1 cellular context compared by ENCODE assay signal in the genomic region with DNA sequence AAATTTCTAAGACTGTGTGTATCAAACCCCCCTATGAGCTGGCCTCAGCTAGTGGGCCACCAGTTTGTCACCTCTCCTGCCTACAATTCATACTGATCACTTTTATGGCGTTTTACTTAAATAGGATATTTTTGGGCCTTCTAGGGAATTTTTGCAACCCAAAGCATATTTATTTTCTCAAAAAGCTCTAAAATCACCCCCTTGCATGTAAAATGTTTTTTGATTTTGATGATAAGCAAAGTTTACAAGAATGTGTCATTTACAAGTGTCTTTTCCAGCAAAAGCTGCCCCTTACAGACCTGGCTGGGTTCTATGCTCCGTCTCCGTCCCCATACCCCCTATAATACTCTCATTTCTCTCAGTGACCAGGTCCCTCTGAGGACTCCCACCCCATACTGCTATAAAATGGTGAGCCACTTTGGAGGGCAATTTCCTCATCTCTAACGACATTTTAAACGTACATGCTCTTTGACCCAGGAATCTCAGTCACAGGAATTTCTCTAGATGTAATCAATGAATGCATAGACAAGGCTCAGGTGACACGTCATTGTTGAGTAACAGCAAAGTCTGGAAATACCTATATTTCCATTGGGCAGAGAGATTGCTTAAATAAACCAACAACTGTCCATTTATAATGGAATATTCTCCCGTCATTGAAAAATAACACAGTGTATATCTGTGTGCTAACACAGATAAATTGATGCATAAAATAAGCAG.
A peak's percentile ranks its signal among the peaks of the same experiment; 100 is the strongest.
TF ChIP-seq lines count a peak whose summit lies in the region.

No MANE protein-coding gene starts in this region.

TF ChIP-seq in HepG2, 621 proteins besides CTCF, POLR2A, EP300 and RAD21 (continued from another document and continues in another):
- TF ChIP-seq ZNF800 (CRISPR knock-in tag; IDR thresholded peaks at IDR 0.05) (no peak), ZNF607 (CRISPR knock-in tag; IDR thresholded peaks at IDR 0.05; ENCODE audit: borderline replicate concordance) (no peak), ZNF180 (CRISPR knock-in tag; IDR thresholded peaks at IDR 0.05; ENCODE audit: borderline replicate concordance, low read depth) (no peak), ZNF780A (CRISPR knock-in tag; IDR thresholded peaks at IDR 0.05) (no peak), ZNF256 (CRISPR knock-in tag; conservative IDR thresholded peaks at IDR 0.05) (no peak), SRSF4 (IDR thresholded peaks at IDR 0.05; ENCODE audit: low read depth, low read length, poor library complexity, severe bottlenecking) (no peak), TAF15 (IDR thresholded peaks at IDR 0.05; ENCODE audit: low read depth, low read length, poor library complexity, severe bottlenecking) (no peak), ZNF20 (CRISPR knock-in tag; IDR thresholded peaks at IDR 0.05) (no peak), ZNF121 (CRISPR knock-in tag; IDR thresholded peaks at IDR 0.05) (no peak), HNRNPH1 (optimal IDR thresholded peaks at IDR 0.05; ENCODE audit: low read depth, low read length) (no peak), U2AF1 (optimal IDR thresholded peaks at IDR 0.05; ENCODE audit: low read depth, low read length) (no peak), JARID2 (CRISPR knock-in tag; IDR thresholded peaks at IDR 0.05; ENCODE audit: insufficient replicate concordance) (no peak), ZBTB3 (CRISPR knock-in tag; IDR thresholded peaks at IDR 0.05; ENCODE audit: borderline replicate concordance, low read depth) (no peak), ZEB1 (IDR thresholded peaks at IDR 0.05; ENCODE audit: insufficient replicate concordance, low read depth) (peak; percentile 29), ZNF879 (CRISPR knock-in tag; IDR thresholded peaks at IDR 0.05) (no peak), ZNF124 (CRISPR knock-in tag; IDR thresholded peaks at IDR 0.05) (no peak), ZNF318 (CRISPR knock-in tag; IDR thresholded peaks at IDR 0.05) (no peak), KLF15 (CRISPR knock-in tag; IDR thresholded peaks at IDR 0.05; ENCODE audit: borderline replicate concordance) (no peak), MIXL1 (CRISPR knock-in tag; IDR thresholded peaks at IDR 0.05) (0 out of 2 replicates have a peak, but pooled peaks have one; percentile 10), U2AF2 (IDR thresholded peaks at IDR 0.05; ENCODE audit: low read depth, low read length) (no peak), ZNF639 (CRISPR knock-in tag; conservative IDR thresholded peaks at IDR 0.05) (no peak), SNAPC4 (CRISPR knock-in tag; IDR thresholded peaks at IDR 0.05) (no peak), BRCA1 (CRISPR knock-in tag; IDR thresholded peaks at IDR 0.05) (no peak), ZNF784 (CRISPR knock-in tag; IDR thresholded peaks at IDR 0.05; ENCODE audit: borderline replicate concordance) (no peak), CBFB (CRISPR knock-in tag; IDR thresholded peaks at IDR 0.05) (no peak)
- TF ChIP-seq, protein P1, sequence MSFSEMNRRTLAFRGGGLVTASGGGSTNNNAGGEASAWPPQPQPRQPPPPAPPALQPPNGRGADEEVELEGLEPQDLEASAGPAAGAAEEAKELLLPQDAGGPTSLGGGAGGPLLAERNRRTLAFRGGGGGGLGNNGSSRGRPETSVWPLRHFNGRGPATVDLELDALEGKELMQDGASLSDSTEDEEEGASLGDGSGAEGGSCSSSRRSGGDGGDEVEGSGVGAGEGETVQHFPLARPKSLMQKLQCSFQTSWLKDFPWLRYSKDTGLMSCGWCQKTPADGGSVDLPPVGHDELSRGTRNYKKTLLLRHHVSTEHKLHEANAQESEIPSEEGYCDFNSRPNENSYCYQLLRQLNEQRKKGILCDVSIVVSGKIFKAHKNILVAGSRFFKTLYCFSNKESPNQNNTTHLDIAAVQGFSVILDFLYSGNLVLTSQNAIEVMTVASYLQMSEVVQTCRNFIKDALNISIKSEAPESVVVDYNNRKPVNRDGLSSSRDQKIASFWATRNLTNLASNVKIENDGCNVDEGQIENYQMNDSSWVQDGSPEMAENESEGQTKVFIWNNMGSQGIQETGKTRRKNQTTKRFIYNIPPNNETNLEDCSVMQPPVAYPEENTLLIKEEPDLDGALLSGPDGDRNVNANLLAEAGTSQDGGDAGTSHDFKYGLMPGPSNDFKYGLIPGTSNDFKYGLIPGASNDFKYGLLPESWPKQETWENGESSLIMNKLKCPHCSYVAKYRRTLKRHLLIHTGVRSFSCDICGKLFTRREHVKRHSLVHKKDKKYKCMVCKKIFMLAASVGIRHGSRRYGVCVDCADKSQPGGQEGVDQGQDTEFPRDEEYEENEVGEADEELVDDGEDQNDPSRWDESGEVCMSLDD (CRISPR knock-in tag; IDR thresholded peaks at IDR 0.05; ENCODE audit: borderline replicate concordance), result no peak
- TF ChIP-seq, protein P2, sequence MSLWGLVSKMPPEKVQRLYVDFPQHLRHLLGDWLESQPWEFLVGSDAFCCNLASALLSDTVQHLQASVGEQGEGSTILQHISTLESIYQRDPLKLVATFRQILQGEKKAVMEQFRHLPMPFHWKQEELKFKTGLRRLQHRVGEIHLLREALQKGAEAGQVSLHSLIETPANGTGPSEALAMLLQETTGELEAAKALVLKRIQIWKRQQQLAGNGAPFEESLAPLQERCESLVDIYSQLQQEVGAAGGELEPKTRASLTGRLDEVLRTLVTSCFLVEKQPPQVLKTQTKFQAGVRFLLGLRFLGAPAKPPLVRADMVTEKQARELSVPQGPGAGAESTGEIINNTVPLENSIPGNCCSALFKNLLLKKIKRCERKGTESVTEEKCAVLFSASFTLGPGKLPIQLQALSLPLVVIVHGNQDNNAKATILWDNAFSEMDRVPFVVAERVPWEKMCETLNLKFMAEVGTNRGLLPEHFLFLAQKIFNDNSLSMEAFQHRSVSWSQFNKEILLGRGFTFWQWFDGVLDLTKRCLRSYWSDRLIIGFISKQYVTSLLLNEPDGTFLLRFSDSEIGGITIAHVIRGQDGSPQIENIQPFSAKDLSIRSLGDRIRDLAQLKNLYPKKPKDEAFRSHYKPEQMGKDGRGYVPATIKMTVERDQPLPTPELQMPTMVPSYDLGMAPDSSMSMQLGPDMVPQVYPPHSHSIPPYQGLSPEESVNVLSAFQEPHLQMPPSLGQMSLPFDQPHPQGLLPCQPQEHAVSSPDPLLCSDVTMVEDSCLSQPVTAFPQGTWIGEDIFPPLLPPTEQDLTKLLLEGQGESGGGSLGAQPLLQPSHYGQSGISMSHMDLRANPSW (CRISPR knock-in tag; IDR thresholded peaks at IDR 0.05; ENCODE audit: borderline replicate concordance), result 0 out of 2 replicates have a peak, but pooled peaks have one; percentile 63
